In genomic region chr1:43705982-43706597, GRCh38 we compare ENCODE assay signal across 8 cellular contexts.
DNase-seq lines count a peak whose midpoint lies in the region; ATAC-seq and TF ChIP-seq lines count a peak whose summit lies in the region.

No MANE protein-coding gene starts in this region.

- no peak for TF ChIP-seq CTCF in epithelial cell of esophagus (IDR thresholded peaks at IDR 0.05; ENCODE audit: insufficient read depth, low read depth, low read length, missing control alignments)

- CTCF ChIA-PET in activated naive CD4-positive, alpha-beta T cell treated with anti-CD3 and anti-CD28 coated beads, Interleukin-2, amount 10 ng/mL, durations not matched to agents 7 days and 5 days (lab: Charles Lee), result interaction anchor here (0.6 to 2.5 kb wide), 4 partner anchors 9 to 633 kb away, joined by 3 to 8 read pairs (median 4); no protein-coding TSS in a partner anchor

- DNase-seq in activated naive CD4-positive, alpha-beta T cell treated with anti-CD3 and anti-CD28 coated beads, Interleukin-2, amount 10 ng/mL, durations not matched to agents 7 days and 5 days, result no peak
- no peak for DNase-seq in activated naive CD4-positive, alpha-beta T cell treated with anti-CD3 and anti-CD28 coated beads, Interleukin-2, amount 50 U/mL, for 16 hours
- DNase-seq in OCI-M1 (lab: John Stamatoyannopoulos, UW), result peak; percentile 42
- DNase-seq in epithelial cell of esophagus (ENCODE audit: low read depth), result peak; percentile 28
- DNase-seq in stimulated activated naive B cell treated with anti-CD40 and anti-IgM and Interleukin-4, amounts not matched to agents 10 μg/mL and 1 μg/mL and 100 μg/mL, for 72 hours, result peak; percentile 5

- peaks cover 37% of the 10 kb centered on the region for H3K4me1 Mint-ChIP-seq in activated naive CD4-positive, alpha-beta T cell treated with anti-CD3 and anti-CD28 coated beads, Interleukin-2, amount 10 ng/mL, durations not matched to agents 7 days and 5 days
- H3K4me1 Mint-ChIP-seq in stimulated activated naive B cell treated with anti-CD40 and anti-IgM and Interleukin-4, amounts not matched to agents 10 μg/mL and 1 μg/mL and 100 μg/mL, for 72 hours, result peaks cover 27 to 30% of the 10 kb centered on the region in 2 donors

- peak overlapping the region; percentile 81 for H3K4me3 Mint-ChIP-seq in activated naive CD4-positive, alpha-beta T cell treated with anti-CD3 and anti-CD28 coated beads, Interleukin-2, amount 10 ng/mL, durations not matched to agents 7 days and 5 days
- H3K4me3 Mint-ChIP-seq in stimulated activated naive B cell treated with anti-CD40 and anti-IgM and Interleukin-4, amounts not matched to agents 10 μg/mL and 1 μg/mL and 100 μg/mL, for 72 hours, result peak overlapping the region; percentile 91 to 92

- no peak overlapping the region for H3K4me3 ChIP-seq in epithelial cell of esophagus (ENCODE audit: low read length)

- no peaks in the 10 kb centered on the region for H3K27me3 Mint-ChIP-seq in activated naive CD4-positive, alpha-beta T cell treated with anti-CD3 and anti-CD28 coated beads, Interleukin-2, amount 10 ng/mL, durations not matched to agents 7 days and 5 days
- H3K27me3 Mint-ChIP-seq in stimulated activated naive B cell treated with anti-CD40 and anti-IgM and Interleukin-4, amounts not matched to agents 10 μg/mL and 1 μg/mL and 100 μg/mL, for 72 hours, result no peaks in the 10 kb centered on the region

- peak overlapping the region; percentile 59 for H3K27ac Mint-ChIP-seq in activated naive CD4-positive, alpha-beta T cell treated with anti-CD3 and anti-CD28 coated beads, Interleukin-2, amount 10 ng/mL, durations not matched to agents 7 days and 5 days
- H3K27ac Mint-ChIP-seq in stimulated activated naive B cell treated with anti-CD40 and anti-IgM and Interleukin-4, amounts not matched to agents 10 μg/mL and 1 μg/mL and 100 μg/mL, for 72 hours, result peak overlapping the region; percentile 93

- no peak for ATAC-seq in stimulated activated naive B cell treated with anti-CD40 and anti-IgM and Interleukin-4, amounts not matched to agents 10 μg/mL and 1 μg/mL and 100 μg/mL, for 72 hours (replicated peaks)
- ATAC-seq in GM18907 (IDR thresholded peaks at IDR 0.05; ENCODE audit: unreplicated experiment) (no peak), GM21619 (IDR thresholded peaks at IDR 0.05; ENCODE audit: unreplicated experiment) (no peak), HG03565 (IDR thresholded peaks at IDR 0.05; ENCODE audit: unreplicated experiment) (no peak)

- peaks cover 40% of the 10 kb centered on the region for H3K36me3 Mint-ChIP-seq in activated naive CD4-positive, alpha-beta T cell treated with anti-CD3 and anti-CD28 coated beads, Interleukin-2, amount 10 ng/mL, durations not matched to agents 7 days and 5 days
- H3K36me3 Mint-ChIP-seq in stimulated activated naive B cell treated with anti-CD40 and anti-IgM and Interleukin-4, amounts not matched to agents 10 μg/mL and 1 μg/mL and 100 μg/mL, for 72 hours, result peaks cover 38 to 56% of the 10 kb centered on the region in 2 donors

- no peaks in the 10 kb centered on the region for H3K9me3 Mint-ChIP-seq in activated naive CD4-positive, alpha-beta T cell treated with anti-CD3 and anti-CD28 coated beads, Interleukin-2, amount 10 ng/mL, durations not matched to agents 7 days and 5 days
- H3K9me3 Mint-ChIP-seq in stimulated activated naive B cell treated with anti-CD40 and anti-IgM and Interleukin-4, amounts not matched to agents 10 μg/mL and 1 μg/mL and 100 μg/mL, for 72 hours, result no peaks in the 10 kb centered on the region

Comparison
In these comparisons a context has a peak if more than half of its experiments do, and no peak if none do; other contexts are left out.
1. DNase-seq: peak in OCI-M1 (single experiment), epithelial cell of esophagus (single experiment) and stimulated activated naive B cell treated with anti-CD40 and anti-IgM and Interleukin-4, amounts not matched to agents 10 μg/mL and 1 μg/mL and 100 μg/mL, for 72 hours (single experiment); none in activated naive CD4-positive, alpha-beta T cell treated with anti-CD3 and anti-CD28 coated beads, Interleukin-2, amount 10 ng/mL, durations not matched to agents 7 days and 5 days (single experiment) and activated naive CD4-positive, alpha-beta T cell treated with anti-CD3 and anti-CD28 coated beads, Interleukin-2, amount 50 U/mL, for 16 hours (single experiment).